Comparison of ENCODE assay signal across 9 cellular contexts in the genomic region with DNA sequence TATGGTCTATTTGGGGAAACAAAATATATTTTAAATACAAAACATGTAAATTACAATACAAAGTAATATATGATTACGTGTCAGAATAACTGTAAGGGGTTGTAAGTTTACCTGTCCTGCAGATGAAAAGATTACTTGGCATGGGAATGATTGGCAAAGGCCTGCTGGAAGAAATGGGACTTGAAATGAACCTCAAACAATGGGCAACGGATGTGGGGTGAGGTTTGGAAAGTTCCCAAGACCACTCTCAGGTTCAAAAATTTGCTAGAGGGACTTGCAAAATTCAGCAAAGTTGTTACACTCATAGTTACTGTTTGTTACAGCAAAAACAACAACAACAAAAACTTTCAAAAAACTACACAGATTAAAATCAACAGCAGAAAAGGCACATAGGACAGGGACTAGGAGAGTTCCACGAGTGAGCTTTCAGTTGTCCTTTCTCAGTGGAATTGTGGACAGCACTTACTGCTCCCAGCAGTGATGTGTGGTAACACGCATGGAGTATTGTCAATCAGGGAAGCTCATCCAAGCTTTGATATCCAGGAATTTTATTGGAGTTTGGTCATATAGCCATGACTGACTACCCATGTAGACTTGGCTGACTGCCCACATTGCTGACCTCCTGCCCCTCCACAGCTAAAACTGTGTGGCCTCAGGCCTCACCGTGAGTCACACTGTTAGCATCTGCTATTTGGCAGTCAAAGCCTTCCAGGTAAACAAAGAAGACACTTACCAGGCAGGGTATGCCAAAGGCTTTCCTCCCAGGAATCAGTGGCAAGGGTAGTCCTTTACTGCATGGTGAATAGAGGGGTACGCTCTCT. TPM values are rescaled to one million over a fixed set of nuclear protein-coding genes. Genes with fewer than 3 reads are reported as not detected.
A peak's percentile ranks its signal among the peaks of the same experiment; 100 is the strongest.
DNase-seq lines count a peak whose midpoint lies in the region; TF ChIP-seq lines count a peak whose summit lies in the region.
"Had no signal": no experiment of that assay in that cellular context is flagged by ENCODE, and none has a peak within 500 bp of the region (broad histone marks: within the 10 kb centered on the region; RNA-seq: fewer than 3 reads in every experiment).

No MANE protein-coding gene starts in this region.

- H2AFZ ChIP-seq in H9 (ENCODE audit: low read length): no peak overlapping the region

- no peak overlapping the region for H2BK12ac ChIP-seq in H9 (ENCODE audit: insufficient read length, low read depth, low read length)

- H3K4me2 ChIP-seq in H9 (ENCODE audit: insufficient read depth, insufficient read length, low read length): no peak overlapping the region

- H3T11ph ChIP-seq in H9 (ENCODE audit: low read length): no peak overlapping the region

- H3K9me3 Mint-ChIP-seq in H9: no peaks in the 10 kb centered on the region
- H3K9me3 Mint-ChIP-seq in activated naive CD8-positive, alpha-beta T cell treated with anti-CD3 and anti-CD28 coated beads for 36 hours: no peaks in the 10 kb centered on the region

- H3K4me1 ChIP-seq in H9 (ENCODE audit: insufficient read depth, low read length): peaks cover 6% of the 10 kb centered on the region; the same call in 1 of the 2 replicates

- H3K23me2 ChIP-seq in H9 (ENCODE audit: insufficient read length, low read depth, low read length, poor library complexity, severe bottlenecking): no peaks in the 10 kb centered on the region

- H3K56ac ChIP-seq in H9 (ENCODE audit: insufficient read length, low read depth, low read length): no peak overlapping the region

- H3K79me2 ChIP-seq in H9 (ENCODE audit: insufficient read depth, low read length): no peaks in the 10 kb centered on the region

- no peak overlapping the region for H3K4me3 ChIP-seq in retinal pigment epithelial cell (ENCODE audit: low read length)
- H3K4me3 ChIP-seq in lower leg skin (ENCODE audit: low read depth, poor library complexity, severe bottlenecking): no peak overlapping the region

- no peak overlapping the region for H2BK15ac ChIP-seq in H9 (ENCODE audit: low read depth, low read length)

- intact Hi-C loops in lower leg skin (cut with DNase I; ENCODE audit: low total_unique reads): no loop called here

- H3K9me3 ChIP-seq in H9 (ENCODE audit: control insufficient read depth, low read depth, low read length): no peaks in the 10 kb centered on the region

- TF ChIP-seq POLR2A in lower leg skin (IDR thresholded peaks at IDR 0.05): no peak

- no peak overlapping the region for H3K4ac ChIP-seq in H9 (ENCODE audit: low read depth, low read length)

- H4K8ac ChIP-seq in H9 (replicated peaks; ENCODE audit: insufficient read length, low read depth, low read length): no peak overlapping the region

- H3K4me3 Mint-ChIP-seq in H9: no peak overlapping the region
- no peak overlapping the region for H3K4me3 Mint-ChIP-seq in activated naive CD8-positive, alpha-beta T cell treated with anti-CD3 and anti-CD28 coated beads for 36 hours

- H3K27me3 Mint-ChIP-seq in H9 (ENCODE audit: low read depth): no peaks in the 10 kb centered on the region
- H3K27me3 Mint-ChIP-seq in activated naive CD8-positive, alpha-beta T cell treated with anti-CD3 and anti-CD28 coated beads for 36 hours: no peaks in the 10 kb centered on the region

- no peak overlapping the region for H3K18ac ChIP-seq in H9 (ENCODE audit: insufficient read length, low read depth, low read length)

- H3K9ac ChIP-seq in H9 (ENCODE audit: extremely low read depth, insufficient read length, low read length): no peak overlapping the region

- H3K4me1 Mint-ChIP-seq in H9: peaks cover 38% of the 10 kb centered on the region in 2 experiments
- peaks cover 12% of the 10 kb centered on the region for H3K4me1 Mint-ChIP-seq in activated naive CD8-positive, alpha-beta T cell treated with anti-CD3 and anti-CD28 coated beads for 36 hours

- no peak overlapping the region for H2BK120ac ChIP-seq in H9 (ENCODE audit: low read depth, low read length, poor library complexity, severe bottlenecking)

- H3K27me3 ChIP-seq in H9 (ENCODE audit: insufficient read depth, low read length): no peaks in the 10 kb centered on the region

- TF ChIP-seq CTCF in H9 (conservative IDR thresholded peaks at IDR 0.05) (no peak), retinal pigment epithelial cell (conservative IDR thresholded peaks at IDR 0.05; ENCODE audit: low read depth, low read length) (no peak), lower leg skin (IDR thresholded peaks at IDR 0.05) (peak in 1 of 3 donors; percentile 59)

- H3K79me1 ChIP-seq in H9 (ENCODE audit: insufficient read depth, low read depth, low read length, poor library complexity, severe bottlenecking): no peaks in the 10 kb centered on the region

- H2AK5ac ChIP-seq in H9 (ENCODE audit: insufficient read length, low read length): no peak overlapping the region

- peak; percentile 62 for DNase-seq in H9
- peak; percentile 77 for DNase-seq in RKO (ENCODE audit: low spot score)
- peak; percentile 63 for DNase-seq in fibroblast of peridontal ligament (ENCODE audit: extremely low read depth)
- peak; percentile 68 for DNase-seq in retinal pigment epithelial cell (ENCODE audit: low read depth)
- DNase-seq in activated naive CD8-positive, alpha-beta T cell treated with anti-CD3 and anti-CD28 coated beads for 36 hours: no peak
- no peak for DNase-seq in NCI-H2171 (lab: John Stamatoyannopoulos, UW)
- DNase-seq in lower leg skin (ENCODE audit: low spot score in 2 of 2): no peak
- no peak for DNase-seq in stimulated activated naive CD4-positive, alpha-beta T cell treated with Interleukin-2 at 50 U/mL for 16 hours (lab: John Stamatoyannopoulos, UW)
- DNase-seq: NCI-H510A had no signal

- no peaks in the 10 kb centered on the region for H4K20me1 ChIP-seq in H9 (ENCODE audit: control insufficient read depth, insufficient read depth, insufficient read length)

- no peak overlapping the region for H3K23ac ChIP-seq in H9 (ENCODE audit: insufficient read length, low read depth, low read length)

- H3K14ac ChIP-seq in H9 (ENCODE audit: insufficient read depth, low read length): no peak overlapping the region

- H2BK5ac ChIP-seq in H9 (ENCODE audit: insufficient read length, low read length): no peak overlapping the region

- no peaks in the 10 kb centered on the region for H3K36me3 Mint-ChIP-seq in H9 (ENCODE audit: insufficient read depth in 1 of 3, low read depth in 3 of 3)
- H3K36me3 Mint-ChIP-seq in activated naive CD8-positive, alpha-beta T cell treated with anti-CD3 and anti-CD28 coated beads for 36 hours: no peaks in the 10 kb centered on the region

- no peak overlapping the region for H2BK20ac ChIP-seq in H9 (ENCODE audit: low read depth, low read length, poor library complexity, severe bottlenecking)

- H3K27ac ChIP-seq in H9 (ENCODE audit: insufficient read length, low read depth, low read length): no peak overlapping the region

- H4K91ac ChIP-seq in H9 (ENCODE audit: insufficient read length, low read depth, low read length): no peak overlapping the region

- WGBS in H9 (ENCODE audit: extremely low coverage, insufficient read length, low lambda C conversion rate): no CpG with 5 or more reads among the region's 6 CpGs
- 60 to 76% methylated on average over 6 of the region's 6 CpGs for whole genome bisulfite sequencing in lower leg skin, 2 donors

- peak overlapping the region; percentile 81 to 88 (median 83); a peak in 5 of 7 replicates for H3K27ac Mint-ChIP-seq in H9
- H3K27ac Mint-ChIP-seq in activated naive CD8-positive, alpha-beta T cell treated with anti-CD3 and anti-CD28 coated beads for 36 hours: no peak overlapping the region

- no peak overlapping the region for H4K5ac ChIP-seq in H9 (ENCODE audit: insufficient read length, low read depth, low read length)

RNA-seq across cellular contexts. Expression of gene EXOC6, which starts 43.8 kb away (rescaled TPM):
- total RNA-seq in H9 (2021) (8.3 and 9.0 TPM in 2 replicates), lower leg skin (1 to 10 TPM; 5.2 to 8.4 (median 6.0) TPM)
- 10 to 100 TPM; 11.9 to 12.4 TPM for total RNA-seq in activated naive CD8-positive, alpha-beta T cell treated with anti-CD3 and anti-CD28 coated beads for 36 hours

Comparison
In these comparisons a context has a peak if more than half of its experiments do, and no peak if none do; other contexts are left out.
1. DNase-seq: peak in H9 (single experiment), RKO (single experiment), fibroblast of peridontal ligament (single experiment) and retinal pigment epithelial cell (single experiment); none in activated naive CD8-positive, alpha-beta T cell treated with anti-CD3 and anti-CD28 coated beads for 36 hours (single experiment), NCI-H2171 (single experiment), lower leg skin (0 of 2) and stimulated activated naive CD4-positive, alpha-beta T cell treated with Interleukin-2 at 50 U/mL for 16 hours (single experiment).